10 cellular contexts compared by ENCODE assay signal in the genomic region with DNA sequence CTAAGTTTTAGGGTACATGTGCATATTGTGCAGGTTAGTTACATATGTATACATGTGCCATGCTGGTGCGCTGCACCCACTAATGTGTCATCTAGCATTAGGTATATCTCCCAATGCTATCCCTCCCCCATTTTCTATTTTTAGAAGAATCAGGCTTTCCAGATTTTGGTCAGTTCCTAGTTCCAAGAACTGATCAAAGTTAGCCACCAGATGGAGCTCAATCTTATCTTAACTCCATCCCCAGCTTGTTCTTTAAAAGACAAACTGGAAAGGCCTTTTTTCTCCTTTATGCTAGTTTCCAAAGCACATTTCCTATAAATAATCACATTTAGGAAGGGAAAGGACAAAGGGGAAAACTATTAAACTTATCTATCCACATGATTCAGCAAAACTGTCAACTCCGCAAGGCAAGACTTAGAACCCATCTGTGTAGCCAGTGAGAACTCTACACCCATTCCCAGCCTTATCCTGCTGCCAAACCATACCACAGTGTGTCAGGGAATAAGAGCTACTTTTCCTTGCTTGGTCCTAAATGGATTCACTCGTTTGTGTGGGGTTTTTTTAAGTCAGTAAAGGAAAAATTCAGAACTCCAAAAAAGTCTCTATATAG. TPM values are rescaled to one million over a fixed set of nuclear protein-coding genes. Genes with fewer than 3 reads are reported as not detected.
DNase-seq lines count a peak whose midpoint lies in the region; ATAC-seq and TF ChIP-seq lines count a peak whose summit lies in the region.
"Had no signal": no experiment of that assay in that cellular context is flagged by ENCODE, and none has a peak within 500 bp of the region (broad histone marks: within the 10 kb centered on the region; RNA-seq: fewer than 3 reads in every experiment).

No MANE protein-coding gene starts in this region.

- no peak overlapping the region for H3K4me3 Mint-ChIP-seq in stimulated activated naive CD8-positive, alpha-beta T cell treated with anti-CD3 and anti-CD28 coated beads, Interleukin-15, amount 100 ng/mL, for 72 hours
- H3K4me3 Mint-ChIP-seq: stimulated activated naive CD8-positive, alpha-beta T cell treated with anti-CD3 and anti-CD28 coated beads, Interleukin-15, Interleukin-2, amounts not matched to agents 100 ng/mL and 50 ng/mL, for 24 hours had no signal

- peak; percentile 36 for DNase-seq in HS-5 (ENCODE audit: low read depth)
- no peak for DNase-seq in adrenal gland
- DNase-seq in kidney glomerular epithelial cell (lab: John Stamatoyannopoulos, UW): peak; percentile 14
- no peak for DNase-seq in activated T-cell treated with anti-CD3 and anti-CD28 coated beads, Interleukin-2, amount 50 U/mL, for 48 hours
- DNase-seq in stimulated activated CD4-positive, alpha-beta T cell treated with anti-CD3 and anti-CD28 coated beads, Interleukin-15, amount 100 ng/mL, for 24 hours: no peak
- DNase-seq in stimulated activated naive CD8-positive, alpha-beta T cell treated with anti-CD3 and anti-CD28 coated beads, Interleukin-15, amount 100 ng/mL, for 72 hours: no peak
- DNase-seq in ecto neural progenitor cell (ENCODE audit: low spot score): no peak

- no peaks in the 10 kb centered on the region for H3K4me1 Mint-ChIP-seq in stimulated activated naive CD8-positive, alpha-beta T cell treated with anti-CD3 and anti-CD28 coated beads, Interleukin-15, amount 100 ng/mL, for 72 hours

- H3K27ac ChIP-seq in C4-2B (no peak overlapping the region), adrenal gland (no peak overlapping the region)
- H3K27ac ChIP-seq: epithelial cell of prostate had no signal

- peak; percentile 61 for TF ChIP-seq CTCF in C4-2B (conservative IDR thresholded peaks at IDR 0.05)
- peak; percentile 11 to 53 (median 44) for TF ChIP-seq CTCF in adrenal gland (IDR thresholded peaks at IDR 0.05)

- no peaks in the 10 kb centered on the region for H3K36me3 ChIP-seq in adrenal gland (replicated peaks in 1 of 2)

- H3K4me1 ChIP-seq in adrenal gland (replicated peaks in 1 of 2): no peaks in the 10 kb centered on the region

- TF ChIP-seq POLR2A in adrenal gland (IDR thresholded peaks at IDR 0.05): no peak

- no peak overlapping the region for H3K4me3 ChIP-seq in adrenal gland

- H3K27ac Mint-ChIP-seq in stimulated activated naive CD8-positive, alpha-beta T cell treated with anti-CD3 and anti-CD28 coated beads, Interleukin-15, amount 100 ng/mL, for 72 hours: no peak overlapping the region
- H3K27ac Mint-ChIP-seq: stimulated activated naive CD8-positive, alpha-beta T cell treated with anti-CD3 and anti-CD28 coated beads, Interleukin-15, Interleukin-2, amounts not matched to agents 100 ng/mL and 50 ng/mL, for 24 hours had no signal

- intact Hi-C loops in adrenal gland (cut with DNase I): loop anchor here in 1 of 2 donors (5.0 kb wide), 1 partner anchor 42 kb away; no protein-coding TSS in a partner anchor

- no peaks in the 10 kb centered on the region for H3K9me3 Mint-ChIP-seq in stimulated activated naive CD8-positive, alpha-beta T cell treated with anti-CD3 and anti-CD28 coated beads, Interleukin-15, amount 100 ng/mL, for 72 hours
- H3K9me3 Mint-ChIP-seq: stimulated activated naive CD8-positive, alpha-beta T cell treated with anti-CD3 and anti-CD28 coated beads, Interleukin-15, Interleukin-2, amounts not matched to agents 100 ng/mL and 50 ng/mL, for 24 hours had no signal

- 40 to 60% (median 45%) methylated on average over 3 of the region's 3 CpGs for WGBS in adrenal gland, 4 donors

- H3K27me3 Mint-ChIP-seq in stimulated activated naive CD8-positive, alpha-beta T cell treated with anti-CD3 and anti-CD28 coated beads, Interleukin-15, amount 100 ng/mL, for 72 hours: no peaks in the 10 kb centered on the region
- H3K27me3 Mint-ChIP-seq: stimulated activated naive CD8-positive, alpha-beta T cell treated with anti-CD3 and anti-CD28 coated beads, Interleukin-15, Interleukin-2, amounts not matched to agents 100 ng/mL and 50 ng/mL, for 24 hours had no signal

- ATAC-seq in stimulated activated naive CD8-positive, alpha-beta T cell treated with anti-CD3 and anti-CD28 coated beads, Interleukin-15, amount 100 ng/mL, for 72 hours: no peak

- no peaks in the 10 kb centered on the region for H3K27me3 ChIP-seq in adrenal gland

- H3K9me3 ChIP-seq in adrenal gland (replicated peaks in 1 of 3): no peaks in the 10 kb centered on the region

RNA-seq across cellular contexts. Expression of a gene that starts 22.8 kb away (rescaled TPM):
- total RNA-seq in adrenal gland: 1 to 10 TPM in 1 of 8 donors, under 1 TPM in 6, not detected in 1; 0.25 to 1.5 (median 0.65) TPM
- polyA plus RNA-seq in adrenal gland: 1 to 10 TPM in 2 of 3 donors, under 1 TPM in 1; 0.33 to 1.0 (median 1.0) TPM

Comparison
In these comparisons a context has a peak if more than half of its experiments do, and no peak if none do; other contexts are left out.
1. DNase-seq: peak in HS-5 (single experiment) and kidney glomerular epithelial cell (single experiment); none in adrenal gland (0 of 7), activated T-cell treated with anti-CD3 and anti-CD28 coated beads, Interleukin-2, amount 50 U/mL, for 48 hours (0 of 2), stimulated activated CD4-positive, alpha-beta T cell treated with anti-CD3 and anti-CD28 coated beads, Interleukin-15, amount 100 ng/mL, for 24 hours (single experiment), stimulated activated naive CD8-positive, alpha-beta T cell treated with anti-CD3 and anti-CD28 coated beads, Interleukin-15, amount 100 ng/mL, for 72 hours (0 of 2) and ecto neural progenitor cell (single experiment).